Comparison of ENCODE assay signal across 25 cellular contexts in the genomic region with DNA sequence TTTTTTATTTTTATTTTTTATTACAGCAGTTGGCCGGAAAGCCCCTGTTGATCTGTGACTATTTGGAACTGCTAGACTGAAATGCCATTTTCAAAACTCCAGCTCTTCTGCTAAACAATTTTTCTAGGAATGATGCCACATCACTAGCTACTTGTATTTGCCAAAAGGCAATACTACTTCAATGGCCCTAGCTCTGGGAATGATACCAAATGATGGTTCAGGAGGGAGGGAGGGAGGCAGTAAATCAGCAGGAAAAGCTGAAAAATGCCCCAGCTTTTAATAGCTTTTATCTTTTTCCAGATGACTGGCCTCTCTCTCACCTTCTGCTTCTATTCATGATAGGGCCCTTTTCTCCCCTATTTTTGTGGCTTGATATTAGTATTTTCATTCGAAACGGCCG. TPM values are rescaled to one million over a fixed set of nuclear protein-coding genes. Genes with fewer than 3 reads are reported as not detected.
"Had no signal": no experiment of that assay in that cellular context is flagged by ENCODE, and none has a peak within 500 bp of the region (broad histone marks: within the 10 kb centered on the region; RNA-seq: fewer than 3 reads in every experiment).

No MANE protein-coding gene starts in this region.

- H3K9ac ChIP-seq: KMS-11, SK-N-SH had no signal

- H3K4me2 ChIP-seq: KMS-11, SK-N-SH had no signal

- DNase-seq: Kasumi-1, MM.1S, NCI-H1048, NCI-H1105, NCI-H1417, NCI-H1436 treated with DMSO at 0.1 percent for 48 hours, NCI-H1694, NCI-H187 treated with DMSO at 0.1 percent for 48 hours, NCI-H2029 treated with DMSO at 0.1 percent for 48 hours, NCI-H2171 treated with DMSO at 0.1 percent for 48 hours, NCI-H345, NCI-H446 treated with DMSO at 0.1 percent for 48 hours, NCI-H510A treated with DMSO at 0.1 percent for 48 hours, NCI-H526, NCI-H82, PC-3, SHP77, SK-N-SH had no signal

- H3K9me3 Mint-ChIP-seq: IgD-negative memory B cell had no signal

- H3K9me3 ChIP-seq: SK-N-SH had no signal

- ATAC-seq: K562, Panc1, PC-3 had no signal

- H3K27ac Mint-ChIP-seq: IgD-negative memory B cell had no signal

- H3K4me3 ChIP-seq: K562 had no signal

- H3K27ac ChIP-seq: HL-60, KMS-11, RWPE1 had no signal

RNA-seq across cellular contexts. Expression of gene CHL1, which starts 2.6 kb away (rescaled TPM):
- total RNA-seq: M059J, PC-3 had no signal
